Comparison of ENCODE assay signal across 1 cellular context in genomic region chr10:69269761-69270160, GRCh38.
A peak's percentile ranks its signal among the peaks of the same experiment; 100 is the strongest.
TF ChIP-seq lines count a peak whose summit lies in the region.

No MANE protein-coding gene starts in this region.

TF ChIP-seq in K562, 482 proteins besides CTCF, POLR2A, EP300 and RAD21 (continued from another document and continues in another):
- TF ChIP-seq, protein P1, sequence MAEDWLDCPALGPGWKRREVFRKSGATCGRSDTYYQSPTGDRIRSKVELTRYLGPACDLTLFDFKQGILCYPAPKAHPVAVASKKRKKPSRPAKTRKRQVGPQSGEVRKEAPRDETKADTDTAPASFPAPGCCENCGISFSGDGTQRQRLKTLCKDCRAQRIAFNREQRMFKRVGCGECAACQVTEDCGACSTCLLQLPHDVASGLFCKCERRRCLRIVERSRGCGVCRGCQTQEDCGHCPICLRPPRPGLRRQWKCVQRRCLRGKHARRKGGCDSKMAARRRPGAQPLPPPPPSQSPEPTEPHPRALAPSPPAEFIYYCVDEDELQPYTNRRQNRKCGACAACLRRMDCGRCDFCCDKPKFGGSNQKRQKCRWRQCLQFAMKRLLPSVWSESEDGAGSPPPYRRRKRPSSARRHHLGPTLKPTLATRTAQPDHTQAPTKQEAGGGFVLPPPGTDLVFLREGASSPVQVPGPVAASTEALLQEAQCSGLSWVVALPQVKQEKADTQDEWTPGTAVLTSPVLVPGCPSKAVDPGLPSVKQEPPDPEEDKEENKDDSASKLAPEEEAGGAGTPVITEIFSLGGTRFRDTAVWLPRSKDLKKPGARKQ (CRISPR knock-in tag; IDR thresholded peaks at IDR 0.05) = no peak
- TF ChIP-seq, protein P2, sequence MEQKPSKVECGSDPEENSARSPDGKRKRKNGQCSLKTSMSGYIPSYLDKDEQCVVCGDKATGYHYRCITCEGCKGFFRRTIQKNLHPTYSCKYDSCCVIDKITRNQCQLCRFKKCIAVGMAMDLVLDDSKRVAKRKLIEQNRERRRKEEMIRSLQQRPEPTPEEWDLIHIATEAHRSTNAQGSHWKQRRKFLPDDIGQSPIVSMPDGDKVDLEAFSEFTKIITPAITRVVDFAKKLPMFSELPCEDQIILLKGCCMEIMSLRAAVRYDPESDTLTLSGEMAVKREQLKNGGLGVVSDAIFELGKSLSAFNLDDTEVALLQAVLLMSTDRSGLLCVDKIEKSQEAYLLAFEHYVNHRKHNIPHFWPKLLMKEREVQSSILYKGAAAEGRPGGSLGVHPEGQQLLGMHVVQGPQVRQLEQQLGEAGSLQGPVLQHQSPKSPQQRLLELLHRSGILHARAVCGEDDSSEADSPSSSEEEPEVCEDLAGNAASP (IDR thresholded peaks at IDR 0.05) = no peak
- TF ChIP-seq, protein P3, sequence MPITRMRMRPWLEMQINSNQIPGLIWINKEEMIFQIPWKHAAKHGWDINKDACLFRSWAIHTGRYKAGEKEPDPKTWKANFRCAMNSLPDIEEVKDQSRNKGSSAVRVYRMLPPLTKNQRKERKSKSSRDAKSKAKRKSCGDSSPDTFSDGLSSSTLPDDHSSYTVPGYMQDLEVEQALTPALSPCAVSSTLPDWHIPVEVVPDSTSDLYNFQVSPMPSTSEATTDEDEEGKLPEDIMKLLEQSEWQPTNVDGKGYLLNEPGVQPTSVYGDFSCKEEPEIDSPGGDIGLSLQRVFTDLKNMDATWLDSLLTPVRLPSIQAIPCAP (CRISPR knock-in tag; IDR thresholded peaks at IDR 0.05; ENCODE audit: borderline replicate concordance) = no peak
- TF ChIP-seq KDM1A (IDR thresholded peaks at IDR 0.05) (no peak), SNIP1 (IDR thresholded peaks at IDR 0.05; ENCODE audit: low read depth) (no peak), ZNF589 (CRISPR knock-in tag; IDR thresholded peaks at IDR 0.05; ENCODE audit: low read depth) (peak; percentile 59; the same call in 1 of the 2 replicates), HBP1 (CRISPR knock-in tag; IDR thresholded peaks at IDR 0.05) (no peak), MAX (CRISPR knock-in tag; IDR thresholded peaks at IDR 0.05) (no peak), STAG1 (CRISPR knock-in tag; IDR thresholded peaks at IDR 0.05; ENCODE audit: borderline replicate concordance) (no peak), ZNF175 (CRISPR knock-in tag; IDR thresholded peaks at IDR 0.05; ENCODE audit: low read depth) (peak; percentile 56; the same call in 1 of the 2 replicates), ZNF239 (CRISPR knock-in tag; IDR thresholded peaks at IDR 0.05) (no peak), MEIS2 (IDR thresholded peaks at IDR 0.05; ENCODE audit: partially characterized antibody) (peak; percentile 40), ZNF134 (CRISPR knock-in tag; conservative IDR thresholded peaks at IDR 0.05) (no peak), HDAC1 (IDR thresholded peaks at IDR 0.05) (no peak), EP400 (IDR thresholded peaks at IDR 0.05) (0 out of 2 replicates have a peak, but pooled peaks have one; percentile 21), CBFA2T3 (IDR thresholded peaks at IDR 0.05) (no peak), ZNF717 (CRISPR knock-in tag; IDR thresholded peaks at IDR 0.05) (no peak), XRCC3 (IDR thresholded peaks at IDR 0.05) (no peak), ADNP (tag; IDR thresholded peaks at IDR 0.05) (no peak), CTBP1 (IDR thresholded peaks at IDR 0.05; ENCODE audit: borderline replicate concordance) (0 out of 2 replicates have a peak, but pooled peaks have one; percentile 42), EHMT2 (IDR thresholded peaks at IDR 0.05) (no peak), ZSCAN32 (CRISPR knock-in tag; IDR thresholded peaks at IDR 0.05) (0 out of 2 replicates have a peak, but pooled peaks have one; percentile 35), CBFB (CRISPR knock-in tag; IDR thresholded peaks at IDR 0.05) (no peak), BRD4 (IDR thresholded peaks at IDR 0.05) (no peak), ZKSCAN3 (CRISPR knock-in tag; IDR thresholded peaks at IDR 0.05) (no peak), HCFC1 (IDR thresholded peaks at IDR 0.05; ENCODE audit: low read depth, low read length) (no peak), MEF2D (tag; conservative IDR thresholded peaks at IDR 0.05; ENCODE audit: low read depth) (no peak), ZNF263 (CRISPR knock-in tag; IDR thresholded peaks at IDR 0.05; ENCODE audit: borderline replicate concordance) (no peak), ELF2 (CRISPR knock-in tag; IDR thresholded peaks at IDR 0.05) (no peak), LEF1 (IDR thresholded peaks at IDR 0.05) (no peak), TARDBP (IDR thresholded peaks at IDR 0.05) (no peak; the same call in 1 of the 2 replicates), NFE2 (IDR thresholded peaks at IDR 0.05; ENCODE audit: low read depth) (no peak), CEBPB (tag; IDR thresholded peaks at IDR 0.05) (peak; percentile 83), MNT (conservative IDR thresholded peaks at IDR 0.05) (no peak), PATZ1 (CRISPR knock-in tag; IDR thresholded peaks at IDR 0.05; ENCODE audit: borderline replicate concordance) (no peak), ZNF398 (CRISPR knock-in tag; IDR thresholded peaks at IDR 0.05) (no peak), ZNF212 (CRISPR knock-in tag; IDR thresholded peaks at IDR 0.05) (no peak), MTF1 (CRISPR knock-in tag; IDR thresholded peaks at IDR 0.05; ENCODE audit: borderline replicate concordance) (no peak), MYNN (IDR thresholded peaks at IDR 0.05) (no peak), MYNN (CRISPR knock-in tag; IDR thresholded peaks at IDR 0.05) (no peak), NCOA6 (IDR thresholded peaks at IDR 0.05) (no peak), ETV5 (CRISPR knock-in tag; IDR thresholded peaks at IDR 0.05; ENCODE audit: low read depth) (no peak), BRD9 (IDR thresholded peaks at IDR 0.05; ENCODE audit: low read depth, partially characterized antibody) (no peak), SMAD2 (IDR thresholded peaks at IDR 0.05; ENCODE audit: low read depth, low read length) (no peak), XRCC4 (IDR thresholded peaks at IDR 0.05; ENCODE audit: extremely low read depth, insufficient read depth, insufficient read length) (no peak), GABPB2 (CRISPR knock-in tag; conservative IDR thresholded peaks at IDR 0.05) (no peak), HLTF (IDR thresholded peaks at IDR 0.05) (no peak)
- TF ChIP-seq, protein P4, sequence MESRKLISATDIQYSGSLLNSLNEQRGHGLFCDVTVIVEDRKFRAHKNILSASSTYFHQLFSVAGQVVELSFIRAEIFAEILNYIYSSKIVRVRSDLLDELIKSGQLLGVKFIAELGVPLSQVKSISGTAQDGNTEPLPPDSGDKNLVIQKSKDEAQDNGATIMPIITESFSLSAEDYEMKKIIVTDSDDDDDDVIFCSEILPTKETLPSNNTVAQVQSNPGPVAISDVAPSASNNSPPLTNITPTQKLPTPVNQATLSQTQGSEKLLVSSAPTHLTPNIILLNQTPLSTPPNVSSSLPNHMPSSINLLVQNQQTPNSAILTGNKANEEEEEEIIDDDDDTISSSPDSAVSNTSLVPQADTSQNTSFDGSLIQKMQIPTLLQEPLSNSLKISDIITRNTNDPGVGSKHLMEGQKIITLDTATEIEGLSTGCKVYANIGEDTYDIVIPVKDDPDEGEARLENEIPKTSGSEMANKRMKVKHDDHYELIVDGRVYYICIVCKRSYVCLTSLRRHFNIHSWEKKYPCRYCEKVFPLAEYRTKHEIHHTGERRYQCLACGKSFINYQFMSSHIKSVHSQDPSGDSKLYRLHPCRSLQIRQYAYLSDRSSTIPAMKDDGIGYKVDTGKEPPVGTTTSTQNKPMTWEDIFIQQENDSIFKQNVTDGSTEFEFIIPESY (CRISPR knock-in tag; IDR thresholded peaks at IDR 0.05) = no peak
- TF ChIP-seq, protein P5, sequence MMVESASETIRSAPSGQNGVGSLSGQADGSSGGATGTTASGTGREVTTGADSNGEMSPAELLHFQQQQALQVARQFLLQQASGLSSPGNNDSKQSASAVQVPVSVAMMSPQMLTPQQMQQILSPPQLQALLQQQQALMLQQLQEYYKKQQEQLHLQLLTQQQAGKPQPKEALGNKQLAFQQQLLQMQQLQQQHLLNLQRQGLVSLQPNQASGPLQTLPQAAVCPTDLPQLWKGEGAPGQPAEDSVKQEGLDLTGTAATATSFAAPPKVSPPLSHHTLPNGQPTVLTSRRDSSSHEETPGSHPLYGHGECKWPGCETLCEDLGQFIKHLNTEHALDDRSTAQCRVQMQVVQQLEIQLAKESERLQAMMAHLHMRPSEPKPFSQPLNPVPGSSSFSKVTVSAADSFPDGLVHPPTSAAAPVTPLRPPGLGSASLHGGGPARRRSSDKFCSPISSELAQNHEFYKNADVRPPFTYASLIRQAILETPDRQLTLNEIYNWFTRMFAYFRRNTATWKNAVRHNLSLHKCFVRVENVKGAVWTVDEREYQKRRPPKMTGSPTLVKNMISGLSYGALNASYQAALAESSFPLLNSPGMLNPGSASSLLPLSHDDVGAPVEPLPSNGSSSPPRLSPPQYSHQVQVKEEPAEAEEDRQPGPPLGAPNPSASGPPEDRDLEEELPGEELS (CRISPR knock-in tag; IDR thresholded peaks at IDR 0.05; ENCODE audit: borderline replicate concordance) = no peak
- TF ChIP-seq, protein P6, sequence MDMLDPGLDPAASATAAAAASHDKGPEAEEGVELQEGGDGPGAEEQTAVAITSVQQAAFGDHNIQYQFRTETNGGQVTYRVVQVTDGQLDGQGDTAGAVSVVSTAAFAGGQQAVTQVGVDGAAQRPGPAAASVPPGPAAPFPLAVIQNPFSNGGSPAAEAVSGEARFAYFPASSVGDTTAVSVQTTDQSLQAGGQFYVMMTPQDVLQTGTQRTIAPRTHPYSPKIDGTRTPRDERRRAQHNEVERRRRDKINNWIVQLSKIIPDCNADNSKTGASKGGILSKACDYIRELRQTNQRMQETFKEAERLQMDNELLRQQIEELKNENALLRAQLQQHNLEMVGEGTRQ (CRISPR knock-in tag; IDR thresholded peaks at IDR 0.05) = no peak
- TF ChIP-seq, protein P7, sequence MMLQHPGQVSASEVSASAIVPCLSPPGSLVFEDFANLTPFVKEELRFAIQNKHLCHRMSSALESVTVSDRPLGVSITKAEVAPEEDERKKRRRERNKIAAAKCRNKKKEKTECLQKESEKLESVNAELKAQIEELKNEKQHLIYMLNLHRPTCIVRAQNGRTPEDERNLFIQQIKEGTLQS (IDR thresholded peaks at IDR 0.05) = peak; percentile 94
- TF ChIP-seq, protein P7 (CRISPR knock-in tag; conservative IDR thresholded peaks at IDR 0.05) = no peak
